ENCODE assay signal across 8 cellular contexts in genomic region chr5:154850255-154851062, GRCh38. TPM values are rescaled to one million over a fixed set of nuclear protein-coding genes. Genes with fewer than 3 reads are reported as not detected.
DNase-seq lines count a peak whose midpoint lies in the region; FAIRE-seq and TF ChIP-seq lines count a peak whose summit lies in the region.

Gene FAXDC2 (minus strand): TSS chr5:154850603. CDS start chr5:154838178, 12,425 bp downstream.

- peak within 1 kb of the TSS; percentile 92 for H3K27ac ChIP-seq in cardiac muscle cell

- H3K4me3 ChIP-seq in adipocyte (ENCODE audit: low read length) (peak within 1 kb of the TSS; percentile 91), cardiac muscle cell (peak within 1 kb of the TSS; percentile 55)

- in situ Hi-C loops in GM13976 (cut with MboI; ENCODE audit: low sequenced_read_pairs, unreplicated experiment): no loop called here

- peak within 1 kb of the TSS; percentile 91 for H3K9ac ChIP-seq in adipocyte (ENCODE audit: low read length)

- no peak for FAIRE-seq in GM19239 (lab: Jason Lieb, UNC)

- DNase-seq in GM13976 (ENCODE audit: low spot score) (peak; percentile 50), adipocyte (ENCODE audit: low read depth) (peak; percentile 93), cardiac muscle cell (ENCODE audit: low read depth in 1 of 2, low spot score in 1 of 2) (peak; percentile 91 to 92), occipital lobe (lab: John Stamatoyannopoulos, UW) (peak; percentile 66), NCI-H774 (lab: John Stamatoyannopoulos, UW) (no peak), HuH-7 (ENCODE audit: low spot score) (no peak), GM19239 (ENCODE audit: insufficient read length, low spot score) (no peak)
- no peak for DNase-seq in activated naive CD4-positive, alpha-beta T cell treated with anti-CD3 and anti-CD28 coated beads, Interleukin-2, amount 50 U/mL, for 16 hours

- H3K9me3 ChIP-seq in adipocyte (ENCODE audit: control insufficient read depth, low read length): no peaks in the 10 kb centered on the region
- H3K9me3 ChIP-seq in cardiac muscle cell (ENCODE audit: low read depth): no peaks in the 10 kb centered on the region

- no peaks in the 10 kb centered on the region for H3K27me3 ChIP-seq in adipocyte (replicated peaks; ENCODE audit: control insufficient read depth, insufficient read depth, low read length)
- H3K27me3 ChIP-seq in cardiac muscle cell: no peaks in the 10 kb centered on the region

- TF ChIP-seq CTCF in GM13976 (IDR thresholded peaks at IDR 0.05; ENCODE audit: borderline replicate concordance, control extremely low read depth, extremely low read depth, insufficient read depth, missing control alignments) (no peak), cardiac muscle cell (IDR thresholded peaks at IDR 0.05; ENCODE audit: low read depth, low read length) (no peak)

- H3K36me3 ChIP-seq in adipocyte (ENCODE audit: control insufficient read depth, insufficient read depth, low read length, severe bottlenecking) (peaks cover 3% of the 10 kb centered on the region), cardiac muscle cell (no peaks in the 10 kb centered on the region)

- H3K4me1 ChIP-seq in adipocyte (ENCODE audit: control insufficient read depth, insufficient read depth, low read length) (peaks cover 25% of the 10 kb centered on the region), cardiac muscle cell (ENCODE audit: low read depth) (peaks cover 24% of the 10 kb centered on the region)

RNA-seq across cellular contexts. Expression of gene FAXDC2, which starts in this region (rescaled TPM):
- total RNA-seq in cardiac muscle cell (22.4 and 39.4 TPM in 2 replicates), occipital lobe (7.2 TPM)
- 25.1 and 45.3 TPM in 2 replicates for polyA plus RNA-seq in cardiac muscle cell

Comparison
In these comparisons a context has a peak if more than half of its experiments do, and no peak if none do; other contexts are left out.
1. DNase-seq: peak in GM13976 (single experiment), adipocyte (single experiment), cardiac muscle cell (2 of 2) and occipital lobe (single experiment); none in activated naive CD4-positive, alpha-beta T cell treated with anti-CD3 and anti-CD28 coated beads, Interleukin-2, amount 50 U/mL, for 16 hours (single experiment), NCI-H774 (single experiment), HuH-7 (single experiment) and GM19239 (single experiment).